11 cellular contexts compared by ENCODE assay signal in the genomic region with DNA sequence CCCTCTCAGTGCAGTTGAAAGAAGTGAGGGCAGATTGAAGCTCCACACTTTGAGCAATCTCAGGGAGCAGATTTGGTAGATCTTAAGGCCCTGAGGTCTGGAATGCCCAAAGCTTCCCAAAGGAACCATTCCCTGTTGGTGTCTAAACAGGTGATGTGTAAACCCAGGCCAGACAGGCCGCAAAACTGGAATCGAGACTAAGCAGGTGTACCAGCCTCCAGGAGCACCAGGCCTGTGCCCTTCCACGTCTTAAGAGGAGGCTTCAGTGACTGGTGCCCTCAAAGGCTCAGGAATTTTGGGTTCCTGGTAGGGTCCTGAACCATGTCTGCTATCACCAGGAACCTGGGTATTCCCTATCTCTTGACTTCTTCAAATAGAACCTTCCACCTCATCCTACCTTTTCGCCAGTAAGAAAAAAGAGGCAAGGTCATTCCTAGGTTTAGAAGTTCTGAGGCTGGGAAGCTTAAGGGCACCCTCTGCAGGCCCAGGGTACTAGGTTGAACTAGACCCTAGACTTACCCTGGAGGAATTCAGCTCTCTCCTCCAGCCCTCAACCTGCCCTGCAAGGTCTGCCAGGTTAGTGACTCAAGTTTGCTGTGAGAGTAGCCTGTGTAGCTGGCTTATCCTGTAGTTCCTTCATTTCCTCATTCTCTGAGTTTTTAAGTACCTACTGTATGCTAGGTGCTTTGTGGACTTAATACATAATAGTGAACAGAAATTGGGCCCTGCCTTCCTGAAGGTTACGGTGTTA.
A peak's percentile ranks its signal among the peaks of the same experiment; 100 is the strongest.
DNase-seq lines count a peak whose midpoint lies in the region; ATAC-seq and TF ChIP-seq lines count a peak whose summit lies in the region.
"Had no signal": no experiment of that assay in that cellular context is flagged by ENCODE, and none has a peak within 500 bp of the region (broad histone marks: within the 10 kb centered on the region; RNA-seq: fewer than 3 reads in every experiment).

No MANE protein-coding gene starts in this region.

- TF ChIP-seq CTCF in fibroblast of mammary gland (conservative IDR thresholded peaks at IDR 0.05; ENCODE audit: control insufficient read depth, insufficient read depth, low read depth, low read length), result no peak

- H3K4me3 ChIP-seq in fibroblast of mammary gland (ENCODE audit: control insufficient read depth, low read depth, low read length), result no peak overlapping the region
- peak overlapping the region in 1 of 3 donors; percentile 14 for H3K4me3 ChIP-seq in skeletal muscle tissue (ENCODE audit: low read length in 3 of 3)
- H3K4me3 ChIP-seq: HAP-1, SJSA1 had no signal

- no peaks in the 10 kb centered on the region for H3K27me3 Mint-ChIP-seq in T-cell

- H3K9ac ChIP-seq in skeletal muscle tissue (ENCODE audit: low read depth in 1 of 3, low read length in 3 of 3), result peak overlapping the region; percentile 71 to 86 (median 83)
- H3K9ac ChIP-seq: KMS-11 had no signal

- H3K27ac Mint-ChIP-seq in T-cell, result peak overlapping the region in 1 of 2 donors; percentile 11

- DNase-seq in ELF-1 (ENCODE audit: low read depth, low spot score) (peak; percentile 40), T-cell (peak in 15 of 34 experiments; percentile 13 to 48 (median 25)), fibroblast of mammary gland (ENCODE audit: low read depth) (peak; percentile 52), NCI-H774 (lab: John Stamatoyannopoulos, UW) (no peak), NCI-H1436 (lab: John Stamatoyannopoulos, UW) (no peak)

- peaks cover 6% of the 10 kb centered on the region for H3K36me3 Mint-ChIP-seq in T-cell

- peaks cover 10 to 15% (median 13%) of the 10 kb centered on the region in 3 donors for H3K36me3 ChIP-seq in skeletal muscle tissue (ENCODE audit: control insufficient read depth in 3 of 3, insufficient read depth in 3 of 3, low read length in 3 of 3)
- H3K36me3 ChIP-seq: HAP-1, SJSA1 had no signal

- H3K27me3 ChIP-seq in skeletal muscle tissue (ENCODE audit: control insufficient read depth in 3 of 3, insufficient read depth in 3 of 3, low read length in 3 of 3), result no peaks in the 10 kb centered on the region
- H3K27me3 ChIP-seq: SJSA1 had no signal

- H3K4me1 Mint-ChIP-seq in T-cell, result peaks cover 10 to 32% (median 26%) of the 10 kb centered on the region in 3 donors

- no peaks in the 10 kb centered on the region for H3K9me3 ChIP-seq in skeletal muscle tissue (ENCODE audit: control insufficient read depth in 3 of 3, low read length in 3 of 3)
- H3K9me3 ChIP-seq: HAP-1, SJSA1 had no signal

- peak; percentile 59 to 76 (median 72) for ATAC-seq in T-cell (replicated peaks in 1 of 4)
- no peak for ATAC-seq in HG03196 (IDR thresholded peaks at IDR 0.05; ENCODE audit: unreplicated experiment)
- ATAC-seq in GM18907 (IDR thresholded peaks at IDR 0.05; ENCODE audit: unreplicated experiment), result no peak

- H3K9me3 Mint-ChIP-seq in T-cell, result peaks cover 0 to 9% (median 3%) of the 10 kb centered on the region in 3 donors

- POLR2A ChIA-PET in T-cell (lab: Charles Lee), result no interaction called here

- H3K4me1 ChIP-seq in skeletal muscle tissue (ENCODE audit: control insufficient read depth in 3 of 3, insufficient read depth in 3 of 3, low read length in 3 of 3), result peaks cover 80 to 87% (median 84%) of the 10 kb centered on the region in 3 donors
- H3K4me1 ChIP-seq: SJSA1 had no signal

- H3K4me3 Mint-ChIP-seq in T-cell, result no peak overlapping the region

- CTCF ChIA-PET in T-cell (lab: Charles Lee), result interaction anchor here (0.6 to 1.6 kb wide), 13 partner anchors 8 to 202 kb away, joined by 3 to 9 read pairs (median 3); no protein-coding TSS in a partner anchor

- peak overlapping the region; percentile 96 for H3K27ac ChIP-seq in skeletal muscle tissue (ENCODE audit: low read depth, low read length)
- H3K27ac ChIP-seq: KMS-11, SJSA1 had no signal

Comparison
In these comparisons a context has a peak if more than half of its experiments do, and no peak if none do; other contexts are left out.
1. DNase-seq: peak in ELF-1 (single experiment) and fibroblast of mammary gland (single experiment); none in NCI-H774 (single experiment) and NCI-H1436 (single experiment).
2. ATAC-seq: peak in T-cell (4 of 4); none in HG03196 (single experiment) and GM18907 (single experiment).